8 cellular contexts compared by ENCODE assay signal in the genomic region with DNA sequence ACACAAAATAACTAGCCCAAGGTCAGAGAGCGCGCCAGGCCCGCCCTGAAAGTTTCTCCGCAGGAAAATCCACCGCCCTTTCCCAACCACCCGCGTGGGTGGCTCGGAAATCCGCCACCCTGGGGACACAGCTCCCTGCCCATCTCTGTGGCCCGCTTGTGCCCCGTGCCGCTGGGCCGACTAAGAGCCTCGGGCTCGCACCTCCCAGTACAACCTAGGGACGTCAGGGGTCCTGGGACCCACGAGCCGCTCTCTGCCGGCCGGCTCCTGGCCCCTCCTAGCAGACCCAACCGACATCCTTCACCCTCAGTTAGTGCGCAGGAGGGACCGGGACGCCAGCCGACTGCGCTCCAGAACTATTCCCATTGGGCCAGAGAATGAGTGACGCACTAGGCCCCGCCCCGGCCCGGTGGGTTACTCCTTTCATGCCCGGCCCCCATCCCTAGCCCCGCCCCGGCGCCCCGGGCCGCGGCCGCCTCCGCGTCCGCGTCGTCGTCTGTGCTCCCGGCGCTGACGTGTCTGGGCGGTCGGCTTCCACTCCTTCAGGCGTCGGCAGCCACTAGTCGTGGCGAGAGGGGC. TPM values are rescaled to one million over a fixed set of nuclear protein-coding genes. Genes with fewer than 3 reads are reported as not detected.
DNase-seq lines count a peak whose midpoint lies in the region; ATAC-seq and TF ChIP-seq lines count a peak whose summit lies in the region.

No MANE protein-coding gene starts in this region.

- no peak for TF ChIP-seq CTCF in PC-9 (conservative IDR thresholded peaks at IDR 0.05)

- H3K9me3 ChIP-seq in PC-9 (ENCODE audit: insufficient read depth, low read depth) = no peaks in the 10 kb centered on the region
- H3K9me3 ChIP-seq in muscle layer of duodenum (ENCODE audit: control insufficient read depth in 1 of 2, low read length in 2 of 2) = no peaks in the 10 kb centered on the region

- POLR2A ChIA-PET in PC-9 (lab: Charles Lee; ENCODE audit: unreplicated experiment) = interaction anchor here (0.6 to 1.1 kb wide), 4 partner anchors 19 to 599 kb away, joined by 3 to 10 read pairs (median 8); no protein-coding TSS in a partner anchor

- intact Hi-C loops in PC-9 (cut with micrococcal nuclease; ENCODE audit: unreplicated experiment) = loop anchor here (1.0 to 5.0 kb wide), 4 partner anchors 8 to 64 kb away; partner anchors contain the start of gene UHMK1

- H3K79me2 ChIP-seq in PC-9 (ENCODE audit: low read depth) = peaks cover 42% of the 10 kb centered on the region

- BruUV-seq in PC-9 (replicated peaks; lab: Mats Ljungman, UMichigan) = no TSS peak

- CTCF ChIA-PET in PC-9 (lab: Charles Lee) = interaction anchor here (0.6 kb wide), 1 partner anchor 52 kb away, joined by 3 read pairs; no protein-coding TSS in a partner anchor

- H3K4me2 ChIP-seq in PC-9 = peak overlapping the region; percentile 91

- H3K27ac ChIP-seq in PC-9 = peak overlapping the region; percentile 54
- H3K27ac ChIP-seq in muscle layer of duodenum (ENCODE audit: low read length) = peak overlapping the region; percentile 84

- ATAC-seq in GM21723 (IDR thresholded peaks at IDR 0.05; ENCODE audit: unreplicated experiment) (peak; percentile 94), esophagus mucosa (peak; percentile 98)
- peak; percentile 94 to 95 for ATAC-seq in activated T-cell treated with anti-CD3 and anti-CD28 coated beads, Interleukin-2, amount 50 U/mL, for 4 hours

- H3K27me3 Mint-ChIP-seq in activated T-cell treated with anti-CD3 and anti-CD28 coated beads, Interleukin-2, amount 50 U/mL, for 4 hours (ENCODE audit: low read depth) = peaks cover 2% of the 10 kb centered on the region

- 0 out of 2 replicates have a peak, but pooled peaks cover 4% of the 10 kb centered on the region for H3K9me2 ChIP-seq in PC-9 (ENCODE audit: insufficient read depth)

- peak overlapping the region; percentile 91 for H3K4me3 Mint-ChIP-seq in activated T-cell treated with anti-CD3 and anti-CD28 coated beads, Interleukin-2, amount 50 U/mL, for 4 hours

- H3K27me3 ChIP-seq in PC-9 (ENCODE audit: insufficient read depth, low read depth) (no peaks in the 10 kb centered on the region), muscle layer of duodenum (ENCODE audit: low read depth, low read length) (no peaks in the 10 kb centered on the region)

- H2AFZ ChIP-seq in PC-9 = peak overlapping the region; percentile 88

- in situ Hi-C loops in KBM-7 (cut with MboI; ENCODE audit: low pct_unique_long_range_greater_than_20kb, low sequenced_read_pairs) = no loop called here

- H3K9me3 Mint-ChIP-seq in activated T-cell treated with anti-CD3 and anti-CD28 coated beads, Interleukin-2, amount 50 U/mL, for 4 hours = no peaks in the 10 kb centered on the region

- DNase-seq in DMS53 treated with DMSO at 0.1 percent for 48 hours (lab: John Stamatoyannopoulos, UW; ENCODE audit: unreplicated experiment) (peak; percentile 94), KBM-7 (peak; percentile 93), PC-9 (peak; percentile 87 to 98)
- DNase-seq in activated T-cell treated with anti-CD3 and anti-CD28 coated beads, Interleukin-2, amount 50 U/mL, for 4 hours = peak; percentile 98
- peak; percentile 96 for DNase-seq in stimulated activated CD8-positive, alpha-beta memory T cell treated with anti-CD3 and anti-CD28 coated beads, Interleukin-7, amount 100 ng/mL, for 24 hours (ENCODE audit: low read depth)

- H3F3A ChIP-seq in PC-9 (ENCODE audit: insufficient read depth, low read depth) = no peaks in the 10 kb centered on the region

- H4K20me1 ChIP-seq in PC-9 (ENCODE audit: insufficient read depth) = 0 out of 2 replicates have a peak, but pooled peaks cover 10% of the 10 kb centered on the region

- H3K4me1 Mint-ChIP-seq in activated T-cell treated with anti-CD3 and anti-CD28 coated beads, Interleukin-2, amount 50 U/mL, for 4 hours (ENCODE audit: low read depth) = peaks cover 34% of the 10 kb centered on the region

- peaks cover 17% of the 10 kb centered on the region for H3K4me1 ChIP-seq in PC-9 (replicated peaks; ENCODE audit: insufficient read depth)
- peaks cover 7 to 11% of the 10 kb centered on the region in 2 donors for H3K4me1 ChIP-seq in muscle layer of duodenum (ENCODE audit: control insufficient read depth in 1 of 2, insufficient read depth in 2 of 2, low read length in 2 of 2)

- no peaks in the 10 kb centered on the region for H3K36me3 ChIP-seq in PC-9 (ENCODE audit: low read depth)
- no peaks in the 10 kb centered on the region for H3K36me3 ChIP-seq in muscle layer of duodenum (ENCODE audit: control insufficient read depth in 1 of 2, insufficient read depth in 2 of 2, low read length in 2 of 2)

- H3K36me3 Mint-ChIP-seq in activated T-cell treated with anti-CD3 and anti-CD28 coated beads, Interleukin-2, amount 50 U/mL, for 4 hours (ENCODE audit: insufficient read depth) = no peaks in the 10 kb centered on the region

- H3K4me3 ChIP-seq in PC-9 (peak overlapping the region; percentile 70), muscle layer of duodenum (ENCODE audit: low read depth in 1 of 2, low read length in 2 of 2) (peak overlapping the region; percentile 38 to 75)

RNA-seq across cellular contexts. Expression of gene UAP1, which starts 0.4 kb away (rescaled TPM):
- total RNA-seq in PC-9 (2021) = 33.1 and 39.8 TPM in 2 replicates
- 10 to 100 TPM; 25.3 to 31.0 (median 27.7) TPM for total RNA-seq in activated T-cell treated with anti-CD3 and anti-CD28 coated beads, Interleukin-2, amount 50 U/mL, for 4 hours
- total RNA-seq in esophagus mucosa = 40.5 TPM

Comparison
In these comparisons a context has a peak if more than half of its experiments do, and no peak if none do; other contexts are left out.
1. Peak in every context shown above with its lines: DNase-seq, ATAC-seq, H3K4me3 ChIP-seq and H3K27ac ChIP-seq.